Comparison of ENCODE assay signal across 1 cellular context in genomic region chr14:103886304-103887169, GRCh38.
TF ChIP-seq lines count a peak whose summit lies in the region.

No MANE protein-coding gene starts in this region.

TF ChIP-seq in GM23338, 12 proteins besides CTCF, POLR2A, EP300 and RAD21:
- TF ChIP-seq JUNB (IDR thresholded peaks at IDR 0.05; ENCODE audit: unreplicated experiment) (no peak), REST (IDR thresholded peaks at IDR 0.05; ENCODE audit: unreplicated experiment) (no peak), ZNF462 (CRISPR knock-in tag; IDR thresholded peaks at IDR 0.05) (no peak), NANOG (IDR thresholded peaks at IDR 0.05; ENCODE audit: borderline replicate concordance) (no peak), EZH2 (IDR thresholded peaks at IDR 0.05; ENCODE audit: low read depth, unreplicated experiment) (no peak), ZNF114 (CRISPR knock-in tag; IDR thresholded peaks at IDR 0.05) (no peak), EZH2phosphoT487 (IDR thresholded peaks at IDR 0.05; ENCODE audit: unreplicated experiment) (no peak), STAT1 (IDR thresholded peaks at IDR 0.05; ENCODE audit: unreplicated experiment) (no peak), ETS1 (IDR thresholded peaks at IDR 0.05) (no peak), CREB1 (CRISPR knock-in tag; IDR thresholded peaks at IDR 0.05; ENCODE audit: low read depth) (no peak), ZNF331 (CRISPR knock-in tag; IDR thresholded peaks at IDR 0.05; ENCODE audit: low read depth) (no peak), POLR2AphosphoS5 (IDR thresholded peaks at IDR 0.05; ENCODE audit: low read depth) (no peak)
